Comparison of ENCODE assay signal across 1 cellular context in genomic region chr3:98341758-98342157, GRCh38.
TF ChIP-seq lines count a peak whose summit lies in the region.

No MANE protein-coding gene starts in this region.

TF ChIP-seq in HepG2, 621 proteins besides CTCF, POLR2A, EP300 and RAD21:
- 0 out of 2 replicates have a peak, but pooled peaks have one; percentile 4 for TF ChIP-seq USF2 (IDR thresholded peaks at IDR 0.05; ENCODE audit: low read depth, low read length)
- no peak for TF ChIP-seq USF2 (CRISPR knock-in tag; IDR thresholded peaks at IDR 0.05; ENCODE audit: borderline replicate concordance)
- peak; percentile 78; the same call in 1 of the 2 replicates for TF ChIP-seq RAD51 (IDR thresholded peaks at IDR 0.05; ENCODE audit: borderline replicate concordance)
- TF ChIP-seq SP2 (CRISPR knock-in tag; IDR thresholded peaks at IDR 0.05), result no peak
